Comparison of ENCODE assay signal across 20 cellular contexts in the genomic region with DNA sequence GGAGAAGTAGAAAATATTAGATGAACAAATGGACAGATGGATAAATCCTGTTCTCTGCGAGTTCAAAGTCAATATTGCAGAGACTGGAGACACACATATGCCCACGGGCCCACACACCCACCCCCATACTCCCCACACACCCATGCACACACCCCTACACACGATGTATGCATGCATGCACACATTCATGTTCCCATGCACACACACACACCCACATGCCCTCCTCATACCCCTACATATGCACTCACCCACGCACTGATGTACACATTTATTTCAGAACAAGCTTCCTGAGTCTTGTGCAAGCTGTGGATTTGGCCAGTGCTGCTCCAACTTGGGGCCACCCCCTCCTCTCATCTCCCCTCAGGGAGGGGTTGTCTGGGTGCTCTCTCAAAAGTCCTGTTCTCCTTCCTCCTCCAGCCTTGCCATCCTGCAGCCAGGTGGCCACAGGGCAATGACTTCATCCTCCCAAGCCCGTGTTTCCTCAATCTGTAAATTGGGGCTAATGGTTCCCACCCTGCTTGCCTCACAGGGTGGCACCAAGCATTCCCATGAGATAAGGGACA. TPM values are rescaled to one million over a fixed set of nuclear protein-coding genes. Genes with fewer than 3 reads are reported as not detected.
DNase-seq lines count a peak whose midpoint lies in the region; ATAC-seq and TF ChIP-seq lines count a peak whose summit lies in the region.
"Had no signal": no experiment of that assay in that cellular context is flagged by ENCODE, and none has a peak within 500 bp of the region (broad histone marks: within the 10 kb centered on the region; RNA-seq: fewer than 3 reads in every experiment).

No MANE protein-coding gene starts in this region.

- H3K4me3 ChIP-seq in RWPE2 (ENCODE audit: severe bottlenecking) (no peak overlapping the region), endodermal cell (ENCODE audit: low read length) (no peak overlapping the region), Peyer's patch (no peak overlapping the region), thyroid gland (replicated peaks in 1 of 3) (no peak overlapping the region)
- H3K4me3 ChIP-seq: transverse colon had no signal

- peaks cover 78% of the 10 kb centered on the region for H3K4me1 Mint-ChIP-seq in CD14-positive monocyte
- peaks cover 21% of the 10 kb centered on the region for H3K4me1 Mint-ChIP-seq in endodermal cell

- TF ChIP-seq CTCF in CD14-positive monocyte (IDR thresholded peaks at IDR 0.05) (no peak), RWPE2 (IDR thresholded peaks at IDR 0.05; ENCODE audit: poor library complexity, severe bottlenecking) (no peak), endodermal cell (conservative IDR thresholded peaks at IDR 0.05) (no peak), Peyer's patch (IDR thresholded peaks at IDR 0.05) (no peak), thyroid gland (IDR thresholded peaks at IDR 0.05) (no peak)

- H3K27ac ChIP-seq in RWPE2 (ENCODE audit: poor library complexity, severe bottlenecking) (peak overlapping the region; percentile 70), endodermal cell (ENCODE audit: low read depth, low read length) (no peak overlapping the region), Peyer's patch (no peak overlapping the region), thyroid gland (no peak overlapping the region)
- H3K27ac ChIP-seq: parathyroid adenoma, transverse colon had no signal

- H3K27ac Mint-ChIP-seq in CD14-positive monocyte (peak overlapping the region; percentile 87 to 99 (median 92)), endodermal cell (peak overlapping the region; percentile 69)

- TF ChIP-seq POLR2A in Peyer's patch (IDR thresholded peaks at IDR 0.05): no peak
- no peak for TF ChIP-seq POLR2A in thyroid gland (IDR thresholded peaks at IDR 0.05)

- H3K9ac ChIP-seq in endodermal cell (ENCODE audit: extremely low read depth, low read length, poor library complexity, severe bottlenecking): no peak overlapping the region
- H3K9ac ChIP-seq: parathyroid adenoma had no signal

- H3K9me3 ChIP-seq in RWPE2 (ENCODE audit: severe bottlenecking) (no peaks in the 10 kb centered on the region), endodermal cell (ENCODE audit: control insufficient read depth, low read length) (no peaks in the 10 kb centered on the region), Peyer's patch (no peaks in the 10 kb centered on the region), thyroid gland (no peaks in the 10 kb centered on the region)
- H3K9me3 ChIP-seq: transverse colon had no signal

- H3K4me1 ChIP-seq in RWPE2 (ENCODE audit: insufficient read depth, poor library complexity, severe bottlenecking) (peaks cover 16% of the 10 kb centered on the region), endodermal cell (ENCODE audit: control insufficient read depth, insufficient read depth, low read length) (no peaks in the 10 kb centered on the region), Peyer's patch (peaks cover 0 to 8% (median 3%) of the 10 kb centered on the region in 4 donors), thyroid gland (peaks cover 4 to 6% of the 10 kb centered on the region in 2 donors)

- H3K4me3 Mint-ChIP-seq in CD14-positive monocyte (peak overlapping the region in 1 of 2 donors; percentile 10), endodermal cell (no peak overlapping the region)
- H3K4me3 Mint-ChIP-seq: B cell had no signal

- intact Hi-C loops in CD14-positive monocyte (cut with micrococcal nuclease) (loop anchor here in 1 of 2 donors (2.0 kb wide), 1 partner anchor 17 kb away; a partner anchor contains a TSS), thyroid gland (cut with DNase I) (no loop called here)

- peaks cover 0 to 4% (median 0%) of the 10 kb centered on the region in 7 donors for H3K9me3 Mint-ChIP-seq in CD14-positive monocyte
- H3K9me3 Mint-ChIP-seq in endodermal cell: no peaks in the 10 kb centered on the region
- H3K9me3 Mint-ChIP-seq: activated T-cell treated with anti-CD3 and anti-CD28 coated beads, Interleukin-2, amount 50 U/mL, for 4 hours had no signal

- no peaks in the 10 kb centered on the region for H3K27me3 Mint-ChIP-seq in CD14-positive monocyte (ENCODE audit: low read depth in 3 of 3)
- no peaks in the 10 kb centered on the region for H3K27me3 Mint-ChIP-seq in endodermal cell (ENCODE audit: insufficient read depth)
- H3K27me3 Mint-ChIP-seq: B cell had no signal

- H3K36me3 Mint-ChIP-seq in CD14-positive monocyte (peaks cover 46 to 58% of the 10 kb centered on the region in 2 donors), endodermal cell (ENCODE audit: low read depth) (peaks cover 2% of the 10 kb centered on the region)

- H3K36me3 ChIP-seq in RWPE2 (ENCODE audit: low read depth) (0 out of 2 replicates have a peak, but pooled peaks cover 6% of the 10 kb centered on the region), endodermal cell (ENCODE audit: control insufficient read depth, insufficient read depth, low read length) (no peaks in the 10 kb centered on the region), Peyer's patch (no peaks in the 10 kb centered on the region), thyroid gland (no peaks in the 10 kb centered on the region)
- H3K36me3 ChIP-seq: transverse colon had no signal

- DNase-seq in AML-193 (lab: John Stamatoyannopoulos, UW) (peak; percentile 61 to 67), CD14-positive monocyte (ENCODE audit: low spot score) (no peak), RWPE2 (ENCODE audit: low spot score) (no peak), endodermal cell (no peak), Peyer's patch (no peak), thyroid gland (no peak), NCI-H526 treated with DMSO at 0.1 percent for 48 hours (lab: John Stamatoyannopoulos, UW) (no peak), activated gamma-delta T cell (lab: John Stamatoyannopoulos, UW) (no peak)
- DNase-seq: activated T-cell treated with anti-CD3 and anti-CD28 coated beads, Interleukin-2, amount 50 U/mL, for 4 hours; anterior cingulate cortex; DMS53; foreskin melanocyte; HCEC 1CT; NCI-H2081; NCI-H524 treated with DMSO at 0.1 percent for 48 hours; OCI-M1; transverse colon had no signal

- no peak for ATAC-seq in RWPE2 (ENCODE audit: low read depth)
- ATAC-seq: left lobe of liver had no signal

- H3K27me3 ChIP-seq in RWPE2 (ENCODE audit: insufficient read depth, poor library complexity, severe bottlenecking) (no peaks in the 10 kb centered on the region), endodermal cell (ENCODE audit: control insufficient read depth, insufficient read depth, low read length, poor library complexity, severe bottlenecking) (no peaks in the 10 kb centered on the region), Peyer's patch (no peaks in the 10 kb centered on the region), thyroid gland (no peaks in the 10 kb centered on the region)
- H3K27me3 ChIP-seq: transverse colon had no signal

- WGBS in endodermal cell (ENCODE audit: insufficient coverage in 1 of 2, insufficient read length in 1 of 2), 2 experiments: 78 to 90% methylated on average over 3 to 5 of the region's 5 CpGs
- 80 to 90% methylated on average over 5 of the region's 5 CpGs for WGBS in thyroid gland, 2 donors

RNA-seq across cellular contexts. Expression of a gene that starts 16.4 kb away (rescaled TPM):
- polyA plus RNA-seq in CD14-positive monocyte: 100 to 1,000 TPM; 173 to 252 TPM
- total RNA-seq in endodermal cell: 10 to 100 TPM; 37.2 to 39.7 TPM
- polyA plus RNA-seq in endodermal cell (2013, experiment 1 of 2): 29.9 TPM
- polyA plus RNA-seq in endodermal cell (2013, experiment 2 of 2): 26.1 TPM
- 10 to 100 TPM; 25.6 to 44.0 (median 30.0) TPM for total RNA-seq in Peyer's patch
- total RNA-seq in thyroid gland: 100 to 1,000 TPM in 1 of 4 donors, 10 to 100 TPM in 3; 66.1 to 147 (median 97.5) TPM

RNA-seq across cellular contexts. Expression of a gene that starts 21.7 kb away (rescaled TPM):
- polyA plus RNA-seq in CD14-positive monocyte: 1 to 10 TPM; 2.9 to 6.2 TPM
- total RNA-seq in endodermal cell: 1 to 10 TPM; 1.2 to 2.0 TPM
- polyA plus RNA-seq in endodermal cell (2013, experiment 1 of 2): 3.6 TPM
- polyA plus RNA-seq in endodermal cell (2013, experiment 2 of 2): 3.7 TPM
- total RNA-seq in Peyer's patch: 10 to 100 TPM in 3 of 4 donors, 1 to 10 TPM in 1; 9.7 to 13.5 (median 10.9) TPM
- 10 to 100 TPM; 31.0 to 78.1 (median 48.0) TPM for total RNA-seq in thyroid gland

RNA-seq across cellular contexts. Expression of a gene that starts 41.4 kb away (rescaled TPM):
- polyA plus RNA-seq in CD14-positive monocyte: under 1 TPM in 1 of 2 donors, not detected in 1; 0.03 TPM
- total RNA-seq in endodermal cell: 1 to 10 TPM; 7.7 to 8.5 TPM
- polyA plus RNA-seq in endodermal cell (2013, experiment 1 of 2): 4.2 TPM
- polyA plus RNA-seq in endodermal cell (2013, experiment 2 of 2): 3.9 TPM
- under 1 TPM in 3 of 4 donors, not detected in 1; 0.28 to 0.83 (median 0.40) TPM for total RNA-seq in Peyer's patch
- 10 to 100 TPM; 15.7 to 54.2 (median 21.1) TPM for total RNA-seq in thyroid gland
- total RNA-seq: left lobe of liver had no signal

Comparison
In these comparisons a context has a peak if more than half of its experiments do, and no peak if none do; other contexts are left out.
1. DNase-seq: peak in AML-193 (2 of 2); none in CD14-positive monocyte (single experiment), RWPE2 (single experiment), endodermal cell (single experiment), Peyer's patch (0 of 3), thyroid gland (0 of 2), NCI-H526 treated with DMSO at 0.1 percent for 48 hours (single experiment) and activated gamma-delta T cell (single experiment).
2. RNA of a gene that starts 41.4 kb away (total RNA-seq): 15.7 to 54.2 TPM in thyroid gland and 7.7 to 8.5 TPM in endodermal cell; 0.28 to 0.83 TPM in Peyer's patch; every median in the first group is over 4 times any median in the second.